Comparison of ENCODE assay signal across 13 cellular contexts in the genomic region with DNA sequence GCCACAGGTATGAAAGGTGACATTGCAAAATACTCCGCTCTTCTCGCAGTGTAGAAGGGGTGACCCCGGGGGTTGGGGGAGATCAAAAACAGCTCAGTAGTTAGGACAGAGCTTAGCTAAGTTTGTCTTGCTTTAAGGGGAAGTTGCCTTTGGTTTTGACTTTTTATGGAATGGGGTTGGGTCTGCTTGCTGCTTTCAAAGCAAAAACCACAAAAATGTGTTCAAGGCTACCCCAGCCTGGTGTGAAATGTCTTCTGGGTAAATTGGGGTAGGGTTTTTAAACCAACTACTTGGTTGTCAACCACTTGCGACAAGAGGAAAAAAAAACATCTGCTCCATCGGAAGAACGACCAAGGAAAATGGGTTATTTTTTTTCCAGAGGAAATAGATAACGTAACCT. TPM values are rescaled to one million over a fixed set of nuclear protein-coding genes. Genes with fewer than 3 reads are reported as not detected.
DNase-seq lines count a peak whose midpoint lies in the region; ATAC-seq and TF ChIP-seq lines count a peak whose summit lies in the region.
"Had no signal": no experiment of that assay in that cellular context is flagged by ENCODE, and none has a peak within 500 bp of the region (broad histone marks: within the 10 kb centered on the region; RNA-seq: fewer than 3 reads in every experiment).

No MANE protein-coding gene starts in this region.

- H3K27me3 Mint-ChIP-seq in activated naive CD8-positive, alpha-beta T cell treated with anti-CD3 and anti-CD28 coated beads, Interleukin-2, amount 10 ng/mL, durations not matched to agents 7 days and 5 days: no peaks in the 10 kb centered on the region
- H3K27me3 Mint-ChIP-seq in neural crest cell (ENCODE audit: low read depth): peaks cover 56% of the 10 kb centered on the region

- H3K4me3 Mint-ChIP-seq in activated naive CD8-positive, alpha-beta T cell treated with anti-CD3 and anti-CD28 coated beads, Interleukin-2, amount 10 ng/mL, durations not matched to agents 7 days and 5 days: peak overlapping the region; percentile 62
- H3K4me3 Mint-ChIP-seq in neural crest cell: peak overlapping the region; percentile 60

- no peaks in the 10 kb centered on the region for H3K9me3 Mint-ChIP-seq in activated naive CD8-positive, alpha-beta T cell treated with anti-CD3 and anti-CD28 coated beads, Interleukin-2, amount 10 ng/mL, durations not matched to agents 7 days and 5 days
- no peaks in the 10 kb centered on the region for H3K9me3 Mint-ChIP-seq in neural crest cell

- TF ChIP-seq CTCF in neural crest cell (conservative IDR thresholded peaks at IDR 0.05): no peak

- POLR2A ChIA-PET in activated naive CD8-positive, alpha-beta T cell treated with anti-CD3 and anti-CD28 coated beads, Interleukin-2, amount 10 ng/mL, durations not matched to agents 7 days and 5 days (lab: Charles Lee): interaction anchor here (3.0 to 3.2 kb wide), 2 partner anchors 15 to 44 kb away, joined by 16 to 20 read pairs; no protein-coding TSS in a partner anchor

- ATAC-seq in activated naive CD8-positive, alpha-beta T cell treated with anti-CD3 and anti-CD28 coated beads, Interleukin-2, amount 10 ng/mL, durations not matched to agents 7 days and 5 days (ENCODE audit: low read depth): peak; percentile 15
- no peak for ATAC-seq in HG03025 (IDR thresholded peaks at IDR 0.05; ENCODE audit: low FRiP score, unreplicated experiment)
- no peak for ATAC-seq in HG03442 (IDR thresholded peaks at IDR 0.05; ENCODE audit: unreplicated experiment)

- H3K36me3 Mint-ChIP-seq in activated naive CD8-positive, alpha-beta T cell treated with anti-CD3 and anti-CD28 coated beads, Interleukin-2, amount 10 ng/mL, durations not matched to agents 7 days and 5 days: peaks cover 84% of the 10 kb centered on the region
- H3K36me3 Mint-ChIP-seq in neural crest cell (ENCODE audit: low read depth): peaks cover 90% of the 10 kb centered on the region

- H3K4me1 Mint-ChIP-seq in activated naive CD8-positive, alpha-beta T cell treated with anti-CD3 and anti-CD28 coated beads, Interleukin-2, amount 10 ng/mL, durations not matched to agents 7 days and 5 days: peaks cover 74% of the 10 kb centered on the region
- H3K4me1 Mint-ChIP-seq in neural crest cell: peaks cover 66% of the 10 kb centered on the region

- DNase-seq in SKM-1 treated with dmso at 0.1 percent for 144 hours (lab: John Stamatoyannopoulos, UW; ENCODE audit: unreplicated experiment) (peak; percentile 35), SKM-1 (lab: John Stamatoyannopoulos, UW; ENCODE audit: unreplicated experiment) (no peak), MV-4-11 (lab: John Stamatoyannopoulos, UW) (peak; percentile 81), neural crest cell (ENCODE audit: low read depth, low spot score) (no peak), NCI-H2107 treated with DMSO at 0.1 percent for 48 hours (lab: John Stamatoyannopoulos, UW; ENCODE audit: unreplicated experiment) (no peak)
- no peak for DNase-seq in activated naive CD8-positive, alpha-beta T cell treated with anti-CD3 and anti-CD28 coated beads, Interleukin-2, amount 10 ng/mL, durations not matched to agents 7 days and 5 days
- DNase-seq: 8988T, glutamatergic neuron, NCI-H1092 had no signal

- H3K27ac Mint-ChIP-seq in activated naive CD8-positive, alpha-beta T cell treated with anti-CD3 and anti-CD28 coated beads, Interleukin-2, amount 10 ng/mL, durations not matched to agents 7 days and 5 days: peak overlapping the region; percentile 74
- H3K27ac Mint-ChIP-seq in neural crest cell (ENCODE audit: unreplicated experiment): no peak overlapping the region

RNA-seq across cellular contexts. Expression of gene FUS, which starts 6.2 kb away (rescaled TPM):
- 100 to 1,000 TPM; 540 to 618 TPM for total RNA-seq in activated naive CD8-positive, alpha-beta T cell treated with anti-CD3 and anti-CD28 coated beads, Interleukin-2, amount 10 ng/mL, durations not matched to agents 7 days and 5 days
- total RNA-seq in neural crest cell: 970 and 984 TPM in 2 replicates

RNA-seq across cellular contexts. Expression of gene PYCARD, which starts 16.4 kb away (rescaled TPM):
- 10 to 100 TPM; 82.3 to 87.0 TPM for total RNA-seq in activated naive CD8-positive, alpha-beta T cell treated with anti-CD3 and anti-CD28 coated beads, Interleukin-2, amount 10 ng/mL, durations not matched to agents 7 days and 5 days
- 1.7 and 3.3 TPM in 2 replicates for total RNA-seq in neural crest cell
- total RNA-seq: NCI-H460 had no signal

RNA-seq across cellular contexts. Expression of gene TRIM72, which starts 27.7 kb away (rescaled TPM):
- total RNA-seq in activated naive CD8-positive, alpha-beta T cell treated with anti-CD3 and anti-CD28 coated beads, Interleukin-2, amount 10 ng/mL, durations not matched to agents 7 days and 5 days: not detected
- total RNA-seq in neural crest cell: 0.05 TPM in 1 of 2 replicates, not detected in the other

RNA-seq across cellular contexts. Expression of gene PYDC1, which starts 30.8 kb away (rescaled TPM):
- total RNA-seq in activated naive CD8-positive, alpha-beta T cell treated with anti-CD3 and anti-CD28 coated beads, Interleukin-2, amount 10 ng/mL, durations not matched to agents 7 days and 5 days: not detected
- total RNA-seq in neural crest cell: not detected in 2 replicates
- total RNA-seq: HT-29, NCI-H460 had no signal

RNA-seq across cellular contexts. Expression of gene PRSS36, which starts 36.3 kb away (rescaled TPM):
- total RNA-seq in activated naive CD8-positive, alpha-beta T cell treated with anti-CD3 and anti-CD28 coated beads, Interleukin-2, amount 10 ng/mL, durations not matched to agents 7 days and 5 days: 1 to 10 TPM in 1 of 2 experiments, under 1 TPM in 1; 0.31 to 1.1 TPM
- total RNA-seq in neural crest cell: 0.68 and 1.1 TPM in 2 replicates
- total RNA-seq: NCI-H460 had no signal

Comparison
In these comparisons a context has a peak if more than half of its experiments do, and no peak if none do; other contexts are left out.
1. DNase-seq: peak in SKM-1 treated with dmso at 0.1 percent for 144 hours (single experiment) and MV-4-11 (single experiment); none in SKM-1 (single experiment), activated naive CD8-positive, alpha-beta T cell treated with anti-CD3 and anti-CD28 coated beads, Interleukin-2, amount 10 ng/mL, durations not matched to agents 7 days and 5 days (single experiment), neural crest cell (single experiment) and NCI-H2107 treated with DMSO at 0.1 percent for 48 hours (single experiment).
2. RNA of gene PYCARD, which starts 16.4 kb away (total RNA-seq): 82.3 to 87.0 TPM in activated naive CD8-positive, alpha-beta T cell treated with anti-CD3 and anti-CD28 coated beads, Interleukin-2, amount 10 ng/mL, durations not matched to agents 7 days and 5 days; 1.7 to 3.3 TPM in neural crest cell; every median in the first group is over 10 times any median in the second.